Comparison of ENCODE assay signal across 11 cellular contexts in genomic region chr1:157193219-157193618, GRCh38. TPM values are rescaled to one million over a fixed set of nuclear protein-coding genes. Genes with fewer than 3 reads are reported as not detected.
DNase-seq lines count a peak whose midpoint lies in the region; ATAC-seq and TF ChIP-seq lines count a peak whose summit lies in the region.
"Had no signal": no experiment of that assay in that cellular context is flagged by ENCODE, and none has a peak within 500 bp of the region (broad histone marks: within the 10 kb centered on the region; RNA-seq: fewer than 3 reads in every experiment).

No MANE protein-coding gene starts in this region.

- 0 out of 2 replicates have a peak, but pooled peaks cover 2% of the 10 kb centered on the region for H3K4me1 ChIP-seq in HEK293 (ENCODE audit: control insufficient read depth, insufficient read depth, low read length)
- H3K4me1 ChIP-seq in OCI-LY3 (ENCODE audit: low read length): peaks cover 13% of the 10 kb centered on the region
- peaks cover 2% of the 10 kb centered on the region for H3K4me1 ChIP-seq in mesendoderm (ENCODE audit: control insufficient read depth, low read depth, low read length)
- H3K4me1 ChIP-seq: A549 had no signal

- H3K4me2 ChIP-seq in OCI-LY3 (ENCODE audit: low read length) (peak overlapping the region; percentile 31; the same call in 1 of the 2 replicates), mesendoderm (ENCODE audit: low read length) (no peak overlapping the region)
- H3K4me2 ChIP-seq: A549 had no signal

- no peak overlapping the region for H2BK120ac ChIP-seq in mesendoderm (ENCODE audit: low read depth, low read length)

- H4K5ac ChIP-seq in mesendoderm (ENCODE audit: low read length): no peak overlapping the region

- H3K4me3 ChIP-seq in HEK293 (ENCODE audit: low read depth, low read length) (no peak overlapping the region), OCI-LY3 (ENCODE audit: low read length) (no peak overlapping the region), mesendoderm (ENCODE audit: low read length) (no peak overlapping the region)
- H3K4me3 ChIP-seq: A549 had no signal

- H3K23ac ChIP-seq in mesendoderm (ENCODE audit: low read length): no peak overlapping the region

- no peaks in the 10 kb centered on the region for H3K79me1 ChIP-seq in mesendoderm (ENCODE audit: low read length)

- no peak overlapping the region for H2AK5ac ChIP-seq in mesendoderm (ENCODE audit: low read length)

- POLR2A ChIA-PET in HEK293 (lab: Yijun Ruan, JAX): no interaction called here

- H3K4ac ChIP-seq in mesendoderm (ENCODE audit: low read depth, low read length): no peak overlapping the region

- CTCF ChIA-PET in HEK293 (lab: Yijun Ruan, JAX): interaction anchor here (0.6 to 1.1 kb wide), 7 partner anchors 9 to 754 kb away, joined by 3 to 6 read pairs (median 3); no protein-coding TSS in a partner anchor

- H2BK15ac ChIP-seq in mesendoderm (replicated peaks; ENCODE audit: low read depth): no peak overlapping the region

- ATAC-seq in HG03108 (IDR thresholded peaks at IDR 0.05; ENCODE audit: unreplicated experiment) (no peak), GM21360 (IDR thresholded peaks at IDR 0.05; ENCODE audit: unreplicated experiment) (no peak)
- ATAC-seq: CD8-positive, alpha-beta T cell had no signal

- H4K8ac ChIP-seq in mesendoderm (ENCODE audit: low read depth, low read length): no peak overlapping the region

- DNase-seq in NCI-H82 (lab: John Stamatoyannopoulos, UW) (peak; percentile 21), NCI-H82 treated with DMSO at 0.1 percent for 48 hours (lab: John Stamatoyannopoulos, UW; ENCODE audit: unreplicated experiment) (no peak), mesendoderm (peak; percentile 55), NCI-H1930 (lab: John Stamatoyannopoulos, UW) (no peak)
- DNase-seq: DMS79 treated with DMSO at 0.1 percent for 48 hours had no signal

- H3K27me3 ChIP-seq in OCI-LY3 (ENCODE audit: low read depth, low read length) (peaks cover 33% of the 10 kb centered on the region), mesendoderm (ENCODE audit: insufficient read depth, low read length, poor library complexity) (no peaks in the 10 kb centered on the region)

- H3K79me2 ChIP-seq in OCI-LY3 (ENCODE audit: low read length): no peaks in the 10 kb centered on the region
- no peaks in the 10 kb centered on the region for H3K79me2 ChIP-seq in mesendoderm (ENCODE audit: control insufficient read depth, insufficient read depth, low read length)

- H3K18ac ChIP-seq in mesendoderm (ENCODE audit: low read length): no peak overlapping the region

- no peaks in the 10 kb centered on the region for H4K20me1 ChIP-seq in OCI-LY3 (ENCODE audit: insufficient read depth, low read length)

- H3K27ac ChIP-seq in HEK293 (ENCODE audit: extremely low read depth, low read depth, low read length): no peak overlapping the region
- H3K27ac ChIP-seq in OCI-LY3 (ENCODE audit: low read length): no peak overlapping the region
- no peak overlapping the region for H3K27ac ChIP-seq in mesendoderm (ENCODE audit: low read depth, low read length)
- H3K27ac ChIP-seq: A549 had no signal

- TF ChIP-seq CTCF in HEK293 (tag by site-specific recombination; IDR thresholded peaks at IDR 0.05): no peak
- TF ChIP-seq CTCF in OCI-LY3 (IDR thresholded peaks at IDR 0.05; ENCODE audit: low read depth, low read length): no peak

- no peaks in the 10 kb centered on the region for H3K9me3 ChIP-seq in HEK293 (ENCODE audit: control insufficient read depth, insufficient read depth, low read depth, low read length)
- H3K9me3 ChIP-seq in OCI-LY3 (ENCODE audit: insufficient read depth, low read length): no peaks in the 10 kb centered on the region
- H3K9me3 ChIP-seq: A549 had no signal

- H3K36me3 ChIP-seq in HEK293 (ENCODE audit: control insufficient read depth in 2 of 2, insufficient read depth in 1 of 2, low read length in 2 of 2) (no peaks in the 10 kb centered on the region), OCI-LY3 (replicated peaks; ENCODE audit: low read depth, low read length) (no peaks in the 10 kb centered on the region), mesendoderm (ENCODE audit: control insufficient read depth, insufficient read depth, low read length) (no peaks in the 10 kb centered on the region)

- H3K56ac ChIP-seq in mesendoderm (ENCODE audit: low read length): no peak overlapping the region

- no peak overlapping the region for H2AFZ ChIP-seq in OCI-LY3 (ENCODE audit: low read depth, low read length)

- no peak overlapping the region for H3K9ac ChIP-seq in OCI-LY3 (ENCODE audit: low read length)
- no peak overlapping the region for H3K9ac ChIP-seq in mesendoderm (ENCODE audit: low read length)

- H2BK5ac ChIP-seq in mesendoderm (ENCODE audit: low read length): no peak overlapping the region

- no CpG with 5 or more reads among the region's 1 CpG for WGBS in mesendoderm (ENCODE audit: extremely low coverage, insufficient coverage, low lambda C conversion rate)

TF ChIP-seq in HEK293, 187 proteins besides CTCF, POLR2A, EP300 and RAD21:
- TF ChIP-seq ZBTB21 (tag by site-specific recombination; IDR thresholded peaks at IDR 0.05) (no peak), PRDM6 (tag by site-specific recombination; IDR thresholded peaks at IDR 0.05) (no peak), ZNF776 (tag by site-specific recombination; IDR thresholded peaks at IDR 0.05; ENCODE audit: borderline replicate concordance) (no peak), PRDM10 (tag by site-specific recombination; IDR thresholded peaks at IDR 0.05) (no peak), ZNF184 (tag by site-specific recombination; IDR thresholded peaks at IDR 0.05) (no peak), ZNF155 (tag by site-specific recombination; IDR thresholded peaks at IDR 0.05) (no peak), ZSCAN30 (tag by site-specific recombination; IDR thresholded peaks at IDR 0.05) (peak; percentile 87), ZNF248 (tag by site-specific recombination; IDR thresholded peaks at IDR 0.05) (no peak)

RNA-seq across cellular contexts. Expression of gene ETV3, which starts 55.0 kb away (rescaled TPM):
- 15.2 TPM for polyA plus RNA-seq in mesendoderm (2013, experiment 1 of 2)
- polyA plus RNA-seq in mesendoderm (2013, experiment 2 of 2): 14.4 TPM

Comparison
In these comparisons a context has a peak if more than half of its experiments do, and no peak if none do; other contexts are left out.
1. DNase-seq: peak in NCI-H82 (single experiment) and mesendoderm (single experiment); none in NCI-H82 treated with DMSO at 0.1 percent for 48 hours (single experiment) and NCI-H1930 (0 of 2).